Comparison of ENCODE assay signal across 25 cellular contexts in genomic region chr5:103469288-103470065, GRCh38.
DNase-seq lines count a peak whose midpoint lies in the region; ATAC-seq, FAIRE-seq and TF ChIP-seq lines count a peak whose summit lies in the region.
"Had no signal": no experiment of that assay in that cellular context is flagged by ENCODE, and none has a peak within 500 bp of the region (broad histone marks: within the 10 kb centered on the region; RNA-seq: fewer than 3 reads in every experiment).

No MANE protein-coding gene starts in this region.

- peak overlapping the region; percentile 24 for H3K4me2 ChIP-seq in skeletal muscle satellite cell (ENCODE audit: low read length)
- no peak overlapping the region for H3K4me2 ChIP-seq in HepG2 (ENCODE audit: low read depth, low read length)
- H3K4me2 ChIP-seq: smooth muscle cell had no signal

- no peak for TF ChIP-seq POLR2A in H54 (IDR thresholded peaks at IDR 0.05; ENCODE audit: low read depth, low read length)
- TF ChIP-seq POLR2A in HepG2 (IDR thresholded peaks at IDR 0.05; ENCODE audit: insufficient read depth in 1 of 2, low read depth in 2 of 2, low read length in 2 of 2), result no peak

- FAIRE-seq in H54 (lab: Jason Lieb, UNC) (peak; percentile 68), HepG2 (lab: Jason Lieb, UNC) (no peak)

- H3K9me3 ChIP-seq in skeletal muscle satellite cell (replicated peaks; ENCODE audit: low read length) (no peaks in the 10 kb centered on the region), HepG2 (ENCODE audit: low read length) (no peaks in the 10 kb centered on the region)
- H3K9me3 ChIP-seq: HAP-1, prostate gland, tibial nerve had no signal

- DNase-seq in H54 (ENCODE audit: insufficient read length, low spot score) (no peak), RPMI7951 (ENCODE audit: low read depth) (peak; percentile 30), fibroblast of villous mesenchyme (ENCODE audit: low read depth) (peak; percentile 65), HepG2 (ENCODE audit: low spot score) (no peak), NCI-H2081 treated with DMSO at 0.1 percent for 48 hours (lab: John Stamatoyannopoulos, UW) (no peak)
- no peak for DNase-seq in activated CD4-positive, alpha-beta T cell treated with anti-CD3 and anti-CD28 coated beads, Interleukin-2, amount 50 U/mL, for 1 hour
- DNase-seq: activated CD4-positive, alpha-beta T cell treated with anti-CD3 and anti-CD28 coated beads for 4 hours; activated effector memory CD4-positive, alpha-beta T cell treated with Interleukin-2 at 50 U/mL for 16 hours; amniotic stem cell; DMS79; effector CD4-positive, alpha-beta T cell; NCI-H146; NCI-H2171 treated with DMSO at 0.1 percent for 48 hours; NCI-H748 treated with DMSO at 0.1 percent for 48 hours; OCI-M1; SHP77 treated with DMSO at 0.1 percent for 48 hours; stimulated activated CD4-positive, alpha-beta T cell treated with anti-CD3 and anti-CD28 coated beads, Interleukin-2, amount 100 ng/mL, for 48 hours; stimulated activated naive CD8-positive, alpha-beta T cell treated with anti-CD3 and anti-CD28 coated beads, Interleukin-15, Interleukin-2, amounts not matched to agents 100 U/mL and 50 U/mL, for 24 hours; T-helper 1 cell had no signal

- H3K27me3 ChIP-seq in skeletal muscle satellite cell (ENCODE audit: control insufficient read depth, insufficient read depth, low read length) (no peaks in the 10 kb centered on the region), HepG2 (ENCODE audit: control insufficient read depth in 1 of 2, insufficient read depth in 2 of 2, low read length in 2 of 2) (no peaks in the 10 kb centered on the region)
- H3K27me3 ChIP-seq: tibial nerve had no signal

- intact Hi-C loops in HepG2 (cut with micrococcal nuclease; ENCODE audit: unreplicated experiment), result no loop called here

- no peaks in the 10 kb centered on the region for H4K20me1 ChIP-seq in HepG2 (ENCODE audit: insufficient read depth, low read length)

- H3K27ac ChIP-seq in HepG2 (ENCODE audit: extremely low read length, insufficient read depth, low read length), result no peak overlapping the region
- H3K27ac ChIP-seq: prostate gland, tibial nerve had no signal

- CTCF ChIA-PET in HepG2 (lab: Yijun Ruan, JAX; ENCODE audit: low intra/inter-chr PET ratio, low total read pairs), result no interaction called here

- TF ChIP-seq RAD21 in HepG2 (CRISPR knock-in tag; IDR thresholded peaks at IDR 0.05), result no peak

- H3K4me1 ChIP-seq in skeletal muscle satellite cell (ENCODE audit: control insufficient read depth, insufficient read depth, low read length) (peaks cover 74% of the 10 kb centered on the region), HepG2 (ENCODE audit: insufficient read depth, low read length) (no peaks in the 10 kb centered on the region)
- H3K4me1 ChIP-seq: HAP-1, prostate gland had no signal

- BruUV-seq in HepG2 (replicated peaks; lab: Mats Ljungman, UMichigan), result no TSS peak

- H3K4me3 ChIP-seq in fibroblast of villous mesenchyme (ENCODE audit: low read depth, low read length), result no peak overlapping the region
- no peak overlapping the region for H3K4me3 ChIP-seq in skeletal muscle satellite cell (ENCODE audit: low read length)
- H3K4me3 ChIP-seq in HepG2 (replicated peaks in 1 of 3; ENCODE audit: insufficient read depth in 1 of 3, low read depth in 2 of 3, low read length in 3 of 3), result no peak overlapping the region
- H3K4me3 ChIP-seq: HAP-1, prostate gland, smooth muscle cell, tibial nerve had no signal

- in situ Hi-C loops in HepG2 (cut with HindIII; ENCODE audit: extremely low pct_ligation_motif_present, low pct_unique_long_range_greater_than_20kb), result no loop called here

- no peak overlapping the region for H2AFZ ChIP-seq in HepG2 (ENCODE audit: low read length)

- H3K79me2 ChIP-seq in HepG2 (ENCODE audit: insufficient read depth, low read length), result no peaks in the 10 kb centered on the region

- 0% methylated on average over 3 of the region's 3 CpGs for WGBS in HepG2 (ENCODE audit: low lambda C conversion rate)

- TF ChIP-seq EP300 in HepG2 (IDR thresholded peaks at IDR 0.05; ENCODE audit: low read depth in 2 of 2, low read length in 2 of 2), result no peak
- no peak for TF ChIP-seq EP300 in HepG2 (CRISPR knock-in tag; IDR thresholded peaks at IDR 0.05; ENCODE audit: borderline replicate concordance)

- H3K9ac ChIP-seq in skeletal muscle satellite cell (ENCODE audit: low read depth, low read length), result peak overlapping the region; percentile 33
- H3K9ac ChIP-seq in HepG2 (ENCODE audit: insufficient read depth, low read depth, low read length), result no peak overlapping the region

- H3K36me3 ChIP-seq in skeletal muscle satellite cell (ENCODE audit: insufficient read depth, low read length) (no peaks in the 10 kb centered on the region), HepG2 (replicated peaks in 1 of 2; ENCODE audit: control insufficient read depth in 1 of 2, insufficient read depth in 2 of 2, low read length in 2 of 2) (no peaks in the 10 kb centered on the region)
- H3K36me3 ChIP-seq: HAP-1, prostate gland, tibial nerve had no signal

- ATAC-seq in HepG2, result no peak
- ATAC-seq: esophagus mucosa; stimulated activated naive CD8-positive, alpha-beta T cell treated with anti-CD3 and anti-CD28 coated beads, Interleukin-15, Interleukin-2, amounts not matched to agents 100 U/mL and 50 U/mL, for 24 hours had no signal

- POLR2A ChIA-PET in HepG2 (lab: Yijun Ruan, JAX), result no interaction called here

- TF ChIP-seq CTCF in fibroblast of villous mesenchyme (IDR thresholded peaks at IDR 0.05; ENCODE audit: insufficient read depth, low read depth, low read length) (no peak), HepG2 (CRISPR knock-in tag; IDR thresholded peaks at IDR 0.05) (no peak)

TF ChIP-seq in HepG2, 621 proteins besides CTCF, POLR2A, EP300 and RAD21 (continues in another document):
- no peak for TF ChIP-seq SP140L (CRISPR knock-in tag; IDR thresholded peaks at IDR 0.05; ENCODE audit: borderline replicate concordance)
- TF ChIP-seq ZXDC (CRISPR knock-in tag; IDR thresholded peaks at IDR 0.05), result no peak

Comparison
In these comparisons a context has a peak if more than half of its experiments do, and no peak if none do; other contexts are left out.
1. DNase-seq: peak in RPMI7951 (single experiment) and fibroblast of villous mesenchyme (single experiment); none in H54 (single experiment), HepG2 (single experiment), NCI-H2081 treated with DMSO at 0.1 percent for 48 hours (single experiment) and activated CD4-positive, alpha-beta T cell treated with anti-CD3 and anti-CD28 coated beads, Interleukin-2, amount 50 U/mL, for 1 hour (single experiment).